In the genomic region with DNA sequence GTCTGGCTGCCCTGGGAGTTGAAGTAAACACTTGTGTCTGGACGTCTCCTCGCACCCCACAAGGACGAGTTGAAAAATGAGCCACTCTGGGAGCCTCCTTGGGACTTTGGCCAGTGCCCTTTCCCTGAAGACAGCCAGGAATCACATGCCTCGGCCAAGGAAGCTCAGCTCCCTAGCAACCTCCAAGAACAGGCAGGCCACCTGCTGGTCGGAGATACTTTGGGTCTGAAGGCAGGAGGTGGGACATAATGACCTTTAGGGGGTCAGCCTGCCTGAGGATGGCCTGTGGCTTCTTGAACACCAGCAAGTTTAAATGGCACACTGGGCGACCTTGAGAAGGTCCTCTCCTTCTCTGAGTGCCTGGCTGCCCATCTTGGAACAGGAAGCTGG, we compare ENCODE assay signal across 16 cellular contexts.
"Had no signal": no experiment of that assay in that cellular context is flagged by ENCODE, and none has a peak within 500 bp of the region (broad histone marks: within the 10 kb centered on the region; RNA-seq: fewer than 3 reads in every experiment).

No MANE protein-coding gene starts in this region.

- ATAC-seq: effector memory CD8-positive, alpha-beta T cell; left ventricle myocardium superior; stimulated activated effector memory CD8-positive, alpha-beta T cell treated with anti-CD3 and anti-CD28 coated beads, Interleukin-12 subunit alpha, Interleukin-12 subunit beta, amount 100 ng/mL, for 72 hours had no signal

- H3K27me3 ChIP-seq: brain microvascular endothelial cell, uterus had no signal

- DNase-seq: activated B cell treated with CpG ODN at 0.5 μM for 24 hours; activated CD4-positive, alpha-beta T cell treated with anti-CD3 and anti-CD28 coated beads, Interleukin-2, amount 10 ng/mL, durations not matched to agents 24 days and 14 days; activated CD8-positive, alpha-beta memory T cell treated with anti-CD3 and anti-CD28 coated beads, Interleukin-2, amount 50 U/mL, for 48 hours; activated naive CD8-positive, alpha-beta T cell treated with anti-CD3 and anti-CD28 coated beads, Interleukin-2, amount 10 ng/mL, durations not matched to agents 7 days and 5 days; brain microvascular endothelial cell; effector memory CD8-positive, alpha-beta T cell; left ventricle myocardium superior; mesenchymal stem cell; nephron progenitor cell; sigmoid colon; stimulated activated CD4-positive, alpha-beta T cell treated with anti-CD3 and anti-CD28 coated beads, Interleukin-2, amount 100 ng/mL, for 24 hours; SW 1271; tibial artery; uterus had no signal

- H3K4me3 ChIP-seq: sigmoid colon, tibial artery, uterus had no signal

- H3K4me1 ChIP-seq: sigmoid colon, uterus had no signal

- H3K9me3 Mint-ChIP-seq: activated B cell treated with CpG ODN at 0.5 μM for 24 hours; activated CD4-positive, alpha-beta T cell treated with anti-CD3 and anti-CD28 coated beads, Interleukin-2, amount 10 ng/mL, durations not matched to agents 24 days and 14 days; activated naive CD8-positive, alpha-beta T cell treated with anti-CD3 and anti-CD28 coated beads, Interleukin-2, amount 10 ng/mL, durations not matched to agents 7 days and 5 days; dendritic cell treated with granulocyte-macrophage colony-stimulating factor and Interleukin-4, amounts not matched to agents 40 ng/mL and 50 ng/mL, for 4 days; effector memory CD8-positive, alpha-beta T cell; nephron progenitor cell; stimulated activated effector memory CD8-positive, alpha-beta T cell treated with anti-CD3 and anti-CD28 coated beads, Interleukin-12 subunit alpha, Interleukin-12 subunit beta, amount 100 ng/mL, for 72 hours had no signal

- H3K4me3 Mint-ChIP-seq: activated B cell treated with CpG ODN at 0.5 μM for 24 hours; activated CD4-positive, alpha-beta T cell treated with anti-CD3 and anti-CD28 coated beads, Interleukin-2, amount 10 ng/mL, durations not matched to agents 24 days and 14 days; activated naive CD8-positive, alpha-beta T cell treated with anti-CD3 and anti-CD28 coated beads, Interleukin-2, amount 10 ng/mL, durations not matched to agents 7 days and 5 days; dendritic cell treated with granulocyte-macrophage colony-stimulating factor and Interleukin-4, amounts not matched to agents 40 ng/mL and 50 ng/mL, for 4 days; effector memory CD8-positive, alpha-beta T cell; nephron progenitor cell; stimulated activated effector memory CD8-positive, alpha-beta T cell treated with anti-CD3 and anti-CD28 coated beads, Interleukin-12 subunit alpha, Interleukin-12 subunit beta, amount 100 ng/mL, for 72 hours had no signal

- H3K4me1 Mint-ChIP-seq: activated B cell treated with CpG ODN at 0.5 μM for 24 hours; activated CD4-positive, alpha-beta T cell treated with anti-CD3 and anti-CD28 coated beads, Interleukin-2, amount 10 ng/mL, durations not matched to agents 24 days and 14 days; stimulated activated effector memory CD8-positive, alpha-beta T cell treated with anti-CD3 and anti-CD28 coated beads, Interleukin-12 subunit alpha, Interleukin-12 subunit beta, amount 100 ng/mL, for 72 hours had no signal

- H3K27ac ChIP-seq: brain microvascular endothelial cell, sigmoid colon, tibial artery, uterus had no signal

- H3K9me3 ChIP-seq: sigmoid colon, tibial artery, uterus had no signal

- H3K36me3 ChIP-seq: brain microvascular endothelial cell, sigmoid colon, tibial artery, uterus had no signal

- H3K36me3 Mint-ChIP-seq: activated naive CD8-positive, alpha-beta T cell treated with anti-CD3 and anti-CD28 coated beads, Interleukin-2, amount 10 ng/mL, durations not matched to agents 7 days and 5 days; stimulated activated effector memory CD8-positive, alpha-beta T cell treated with anti-CD3 and anti-CD28 coated beads, Interleukin-12 subunit alpha, Interleukin-12 subunit beta, amount 100 ng/mL, for 72 hours had no signal

- H3K27ac Mint-ChIP-seq: activated B cell treated with CpG ODN at 0.5 μM for 24 hours; activated CD4-positive, alpha-beta T cell treated with anti-CD3 and anti-CD28 coated beads, Interleukin-2, amount 10 ng/mL, durations not matched to agents 24 days and 14 days; activated naive CD8-positive, alpha-beta T cell treated with anti-CD3 and anti-CD28 coated beads, Interleukin-2, amount 10 ng/mL, durations not matched to agents 7 days and 5 days; dendritic cell treated with granulocyte-macrophage colony-stimulating factor and Interleukin-4, amounts not matched to agents 40 ng/mL and 50 ng/mL, for 4 days; effector memory CD8-positive, alpha-beta T cell; stimulated activated effector memory CD8-positive, alpha-beta T cell treated with anti-CD3 and anti-CD28 coated beads, Interleukin-12 subunit alpha, Interleukin-12 subunit beta, amount 100 ng/mL, for 72 hours had no signal
